In genomic region chr2:86014493-86014892, GRCh38 we compare ENCODE assay signal across 24 cellular contexts.
"Had no signal": no experiment of that assay in that cellular context is flagged by ENCODE, and none has a peak within 500 bp of the region (broad histone marks: within the 10 kb centered on the region; RNA-seq: fewer than 3 reads in every experiment).

No MANE protein-coding gene starts in this region.

- H3K9me3 ChIP-seq: gastrocnemius medialis, thoracic aorta had no signal

- H3K4me3 ChIP-seq: gastrocnemius medialis, left ventricle myocardium inferior, thoracic aorta had no signal

- H3K27me3 Mint-ChIP-seq: activated naive CD8-positive, alpha-beta T cell treated with anti-CD3 and anti-CD28 coated beads, Interleukin-2, amount 50 U/mL, for 24 hours; activated T-helper 17 cell treated with anti-CD3 and anti-CD28 coated beads, Interleukin-2, amount 50 U/mL, for 72 hours; central memory CD8-positive, alpha-beta T cell had no signal

- H3K27me3 ChIP-seq: gastrocnemius medialis had no signal

- H3K4me3 Mint-ChIP-seq: activated naive CD8-positive, alpha-beta T cell treated with anti-CD3 and anti-CD28 coated beads, Interleukin-2, amount 50 U/mL, for 24 hours; activated T-helper 17 cell treated with anti-CD3 and anti-CD28 coated beads, Interleukin-2, amount 50 U/mL, for 72 hours; central memory CD8-positive, alpha-beta T cell; nephron; WTC11 had no signal

- H3K27ac Mint-ChIP-seq: activated naive CD8-positive, alpha-beta T cell treated with anti-CD3 and anti-CD28 coated beads, Interleukin-2, amount 50 U/mL, for 24 hours; nephron; WTC11 had no signal

- DNase-seq: activated CD4-positive, alpha-beta T cell treated with anti-CD3 and anti-CD28 coated beads for 4 hours; activated CD4-positive, alpha-beta T cell treated with anti-CD3 and anti-CD28 coated beads, Interleukin-2, amount 50 U/mL, for 4 hours; activated CD8-positive, alpha-beta memory T cell treated with anti-CD3 and anti-CD28 coated beads, Interleukin-2, amount 50 U/mL, for 4 hours; activated gamma-delta T cell treated with Interleukin-2 at 50 U/mL for 16 hours; activated naive CD4-positive, alpha-beta T cell treated with anti-CD3 and anti-CD28 coated beads, Interleukin-2, amount 50 U/mL, for 16 hours; activated naive CD8-positive, alpha-beta T cell treated with anti-CD3 and anti-CD28 coated beads, Interleukin-2, amount 50 U/mL, for 24 hours; activated T-cell treated with anti-CD3 and anti-CD28 coated beads, Interleukin-2, amount 50 U/mL, for 1 hour; amygdala; effector CD8-positive, alpha-beta T cell; gastrocnemius medialis; glutamatergic neuron; islet precursor cell; left ventricle myocardium inferior; right cardiac atrium; stimulated activated CD4-positive, alpha-beta T cell treated with anti-CD3 and anti-CD28 coated beads, Interleukin-15, amount 100 ng/mL, for 24 hours; stimulated activated CD4-positive, alpha-beta T cell treated with anti-CD3 and anti-CD28 coated beads, Interleukin-2, amount 100 ng/mL, for 24 hours; stimulated activated naive CD8-positive, alpha-beta T cell treated with anti-CD3 and anti-CD28 coated beads, Interleukin-15, Interleukin-2, amounts not matched to agents 100 U/mL and 50 U/mL, for 24 hours; T-helper 2 cell; trophoblast cell had no signal

- ATAC-seq: activated naive CD8-positive, alpha-beta T cell treated with anti-CD3 and anti-CD28 coated beads, Interleukin-2, amount 50 U/mL, for 24 hours; activated T-helper 17 cell treated with anti-CD3 and anti-CD28 coated beads, Interleukin-2, amount 50 U/mL, for 72 hours; gastrocnemius medialis; right cardiac atrium; stimulated activated naive CD8-positive, alpha-beta T cell treated with anti-CD3 and anti-CD28 coated beads, Interleukin-15, Interleukin-2, amounts not matched to agents 100 U/mL and 50 U/mL, for 24 hours; WTC11 had no signal

- H3K27ac ChIP-seq: gastrocnemius medialis, left ventricle myocardium inferior, thoracic aorta had no signal

- H3K4me1 Mint-ChIP-seq: activated T-helper 17 cell treated with anti-CD3 and anti-CD28 coated beads, Interleukin-2, amount 50 U/mL, for 72 hours; WTC11 had no signal

- H3K36me3 ChIP-seq: gastrocnemius medialis, thoracic aorta had no signal
